In the genomic region with DNA sequence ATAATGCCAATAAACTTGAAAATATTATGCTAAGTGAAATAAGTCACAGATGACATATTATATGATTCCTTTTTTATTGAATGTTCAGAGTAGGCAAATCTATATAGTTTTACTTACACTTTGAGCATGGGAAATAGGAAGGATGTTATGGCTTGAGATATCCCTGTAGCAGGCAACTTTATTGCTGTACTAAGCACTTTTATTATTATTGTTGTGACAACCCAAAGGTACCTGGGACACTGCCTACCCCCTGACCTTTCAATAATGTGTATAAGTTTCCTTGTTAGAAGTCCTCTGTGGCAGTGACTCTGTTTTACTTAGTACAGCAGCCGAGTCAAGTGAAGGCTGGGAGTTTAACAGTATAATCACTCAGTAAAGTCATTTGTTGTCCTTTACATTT, we compare ENCODE assay signal across 2 cellular contexts.
TF ChIP-seq lines count a peak whose summit lies in the region.

No MANE protein-coding gene starts in this region.

TF ChIP-seq in A549, 52 proteins besides CTCF, POLR2A, EP300 and RAD21 (continued from another document):
- no peak for TF ChIP-seq TP53 (CRISPR knock-in tag; IDR thresholded peaks at IDR 0.05)

TF ChIP-seq in K562, 482 proteins besides CTCF, POLR2A, EP300 and RAD21 (continued from another document):
- TF ChIP-seq DMBX1 (CRISPR knock-in tag; IDR thresholded peaks at IDR 0.05; ENCODE audit: borderline replicate concordance) (no peak), ZNF354B (CRISPR knock-in tag; IDR thresholded peaks at IDR 0.05) (no peak)
TF ChIP-seq in K562: peak in this region for 4.
